In genomic region chr12:130146532-130146931, GRCh38 we compare ENCODE assay signal across 8 cellular contexts. TPM values are rescaled to one million over a fixed set of nuclear protein-coding genes. Genes with fewer than 3 reads are reported as not detected.
"Had no signal": no experiment of that assay in that cellular context is flagged by ENCODE, and none has a peak within 500 bp of the region (broad histone marks: within the 10 kb centered on the region; RNA-seq: fewer than 3 reads in every experiment).

No MANE protein-coding gene starts in this region.

- DNase-seq: GDM1, GF-D8 had no signal

- FAIRE-seq: G401.6, GM12891, GM12892, GM18507, GM19239 had no signal

RNA-seq across cellular contexts. Expression of gene FZD10, which starts 15.7 kb away (rescaled TPM):
- total RNA-seq: G401 had no signal
